Comparison of ENCODE assay signal across 8 cellular contexts in the genomic region with DNA sequence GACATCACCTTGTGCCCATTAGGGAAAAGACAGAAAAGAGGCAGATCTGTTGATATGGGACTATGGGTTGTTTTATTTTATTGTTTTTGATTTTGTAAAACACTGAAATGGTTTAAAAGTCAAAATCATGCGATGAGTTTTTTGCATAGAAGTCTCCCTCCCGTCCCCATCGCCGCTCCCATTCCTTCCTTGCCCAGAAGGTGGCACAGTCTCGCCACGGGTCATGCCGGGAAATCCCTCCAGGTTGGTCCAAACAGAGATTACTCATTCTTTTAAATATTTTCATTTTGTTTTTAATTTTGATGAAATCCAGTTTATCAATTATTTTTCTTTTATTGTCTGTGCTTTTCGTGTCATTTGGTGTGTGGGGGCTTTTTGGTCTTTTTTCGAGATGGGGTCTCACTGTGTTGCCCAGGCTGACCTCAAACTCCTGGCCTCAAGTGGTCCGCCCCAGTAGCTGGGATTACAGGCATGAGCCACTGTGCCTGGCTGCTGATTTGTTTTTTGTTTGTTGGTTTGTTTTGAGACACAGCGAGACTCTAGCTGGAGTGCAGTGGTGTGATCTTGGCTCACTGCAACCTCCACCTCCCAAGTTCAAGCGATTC. TPM values are rescaled to one million over a fixed set of nuclear protein-coding genes. Genes with fewer than 3 reads are reported as not detected.
A peak's percentile ranks its signal among the peaks of the same experiment; 100 is the strongest.
DNase-seq lines count a peak whose midpoint lies in the region; ATAC-seq and TF ChIP-seq lines count a peak whose summit lies in the region.

No MANE protein-coding gene starts in this region.

- H3K27me3 ChIP-seq in PC-9 (ENCODE audit: insufficient read depth, low read depth): no peaks in the 10 kb centered on the region

- H3K9me2 ChIP-seq in PC-9 (ENCODE audit: insufficient read depth): no peaks in the 10 kb centered on the region

- H3F3A ChIP-seq in PC-9 (ENCODE audit: insufficient read depth, low read depth): peaks cover 20% of the 10 kb centered on the region; the same call in 1 of the 2 replicates

- DNase-seq in AG20443 (ENCODE audit: low spot score): peak; percentile 88
- DNase-seq in PC-9: peak; percentile 63
- DNase-seq in dermis microvascular lymphatic vessel endothelial cell (ENCODE audit: low read depth in 2 of 2): peak; percentile 47 to 68
- DNase-seq in myocyte (ENCODE audit: low read depth): peak; percentile 56
- DNase-seq in T-helper 2 cell treated with Interferon-gamma antibody and Interleukin-4, amounts not matched to agents 5 μg/mL and 100 μg/mL, for 36 hours (ENCODE audit: low spot score): no peak
- DNase-seq in naive thymus-derived CD8-positive, alpha-beta T cell: no peak

- CTCF ChIA-PET in PC-9 (lab: Charles Lee): interaction anchor here (0.6 to 0.7 kb wide), 3 partner anchors 68 to 112 kb away, joined by 3 to 8 read pairs (median 5); no protein-coding TSS in a partner anchor

- ATAC-seq in HG03196 (IDR thresholded peaks at IDR 0.05; ENCODE audit: unreplicated experiment): no peak
- no peak for ATAC-seq in naive thymus-derived CD8-positive, alpha-beta T cell

- H3K4me2 ChIP-seq in PC-9: no peak overlapping the region

- H3K9me3 Mint-ChIP-seq in T-helper 2 cell treated with Interferon-gamma antibody and Interleukin-4, amounts not matched to agents 5 μg/mL and 100 μg/mL, for 36 hours: no peaks in the 10 kb centered on the region
- no peaks in the 10 kb centered on the region for H3K9me3 Mint-ChIP-seq in naive thymus-derived CD8-positive, alpha-beta T cell

- no peak overlapping the region for H3K4me3 ChIP-seq in PC-9

- peaks cover 12% of the 10 kb centered on the region for H3K36me3 Mint-ChIP-seq in T-helper 2 cell treated with Interferon-gamma antibody and Interleukin-4, amounts not matched to agents 5 μg/mL and 100 μg/mL, for 36 hours (ENCODE audit: low read depth)
- H3K36me3 Mint-ChIP-seq in naive thymus-derived CD8-positive, alpha-beta T cell: peaks cover 3 to 72% (median 15%) of the 10 kb centered on the region in 3 donors

- intact Hi-C loops in PC-9 (cut with micrococcal nuclease; ENCODE audit: unreplicated experiment): loop anchor here (1.0 kb wide), 2 partner anchors 37 to 61 kb away; a partner anchor contains a TSS

- no peaks in the 10 kb centered on the region for H4K20me1 ChIP-seq in PC-9 (ENCODE audit: insufficient read depth)

- H3K79me2 ChIP-seq in PC-9 (ENCODE audit: low read depth): no peaks in the 10 kb centered on the region

- peak; percentile 74 for TF ChIP-seq CTCF in GM12874 (IDR thresholded peaks at IDR 0.05; ENCODE audit: insufficient read depth, low read depth, low read length)
- TF ChIP-seq CTCF in PC-9 (conservative IDR thresholded peaks at IDR 0.05): peak; percentile 93

- no peaks in the 10 kb centered on the region for H3K36me3 ChIP-seq in PC-9 (ENCODE audit: low read depth)

- no peaks in the 10 kb centered on the region for H3K27me3 Mint-ChIP-seq in T-helper 2 cell treated with Interferon-gamma antibody and Interleukin-4, amounts not matched to agents 5 μg/mL and 100 μg/mL, for 36 hours (ENCODE audit: low read depth)
- H3K27me3 Mint-ChIP-seq in naive thymus-derived CD8-positive, alpha-beta T cell: no peaks in the 10 kb centered on the region

- H3K4me3 Mint-ChIP-seq in T-helper 2 cell treated with Interferon-gamma antibody and Interleukin-4, amounts not matched to agents 5 μg/mL and 100 μg/mL, for 36 hours: no peak overlapping the region
- no peak overlapping the region for H3K4me3 Mint-ChIP-seq in naive thymus-derived CD8-positive, alpha-beta T cell

- peaks cover 2% of the 10 kb centered on the region for H3K4me1 Mint-ChIP-seq in T-helper 2 cell treated with Interferon-gamma antibody and Interleukin-4, amounts not matched to agents 5 μg/mL and 100 μg/mL, for 36 hours (ENCODE audit: low read depth)
- H3K4me1 Mint-ChIP-seq in naive thymus-derived CD8-positive, alpha-beta T cell: peaks cover 5 to 17% (median 13%) of the 10 kb centered on the region in 4 donors

- H2AFZ ChIP-seq in PC-9: no peak overlapping the region

- no peaks in the 10 kb centered on the region for H3K9me3 ChIP-seq in PC-9 (ENCODE audit: insufficient read depth, low read depth)

- no TSS peak for BruUV-seq in PC-9 (replicated peaks; lab: Mats Ljungman, UMichigan)

- POLR2A ChIA-PET in PC-9 (lab: Charles Lee; ENCODE audit: unreplicated experiment): no interaction called here
- POLR2A ChIA-PET in naive thymus-derived CD8-positive, alpha-beta T cell (lab: Charles Lee): no interaction called here

- no peak overlapping the region for H3K27ac ChIP-seq in PC-9

- H3K27ac Mint-ChIP-seq in T-helper 2 cell treated with Interferon-gamma antibody and Interleukin-4, amounts not matched to agents 5 μg/mL and 100 μg/mL, for 36 hours: no peak overlapping the region
- peak overlapping the region in 2 of 10 donors; percentile 29 to 33 for H3K27ac Mint-ChIP-seq in naive thymus-derived CD8-positive, alpha-beta T cell

- H3K4me1 ChIP-seq in PC-9 (replicated peaks; ENCODE audit: insufficient read depth): peaks cover 10% of the 10 kb centered on the region; the same call in 1 of the 2 replicates

RNA-seq across cellular contexts. Expression of a gene that starts 9.2 kb away (rescaled TPM):
- total RNA-seq in PC-9 (2021): 42.0 and 53.6 TPM in 2 replicates
- 19.4 and 20.6 TPM in 2 replicates for total RNA-seq in dermis microvascular lymphatic vessel endothelial cell
- 32.1 and 47.9 TPM in 2 replicates for total RNA-seq in myocyte
- 30.6 TPM for polyA plus RNA-seq in myocyte (2012)
- total RNA-seq in naive thymus-derived CD8-positive, alpha-beta T cell: 10 to 100 TPM; 55.9 to 61.0 TPM
- 10 to 100 TPM in 1 of 3 donors, 1 to 10 TPM in 2; 9.3 to 11.9 (median 9.7) TPM for polyA plus RNA-seq in naive thymus-derived CD8-positive, alpha-beta T cell

RNA-seq across cellular contexts. Expression of a gene that starts 26.8 kb away (rescaled TPM):
- total RNA-seq in PC-9 (2021) (291 and 323 TPM in 2 replicates), dermis microvascular lymphatic vessel endothelial cell (113 and 130 TPM in 2 replicates), myocyte (290 and 353 TPM in 2 replicates)
- polyA plus RNA-seq in myocyte (2012): 213 TPM
- total RNA-seq in naive thymus-derived CD8-positive, alpha-beta T cell: 10 to 100 TPM; 82.1 to 84.0 TPM
- polyA plus RNA-seq in naive thymus-derived CD8-positive, alpha-beta T cell: 100 to 1,000 TPM; 162 to 198 (median 181) TPM

RNA-seq across cellular contexts. Expression of a gene that starts 36.3 kb away (rescaled TPM):
- total RNA-seq in PC-9 (2021) (15.1 and 17.2 TPM in 2 replicates), dermis microvascular lymphatic vessel endothelial cell (74.8 and 238 TPM in 2 replicates), myocyte (104 and 116 TPM in 2 replicates)
- polyA plus RNA-seq in myocyte (2012): 143 TPM
- total RNA-seq in naive thymus-derived CD8-positive, alpha-beta T cell: not detected
- polyA plus RNA-seq in naive thymus-derived CD8-positive, alpha-beta T cell: not detected

RNA-seq across cellular contexts. Expression of a gene that starts 47.8 kb away (rescaled TPM):
- not detected in 2 replicates for total RNA-seq in PC-9 (2021)
- total RNA-seq in dermis microvascular lymphatic vessel endothelial cell: not detected in 2 replicates
- total RNA-seq in myocyte: not detected in 2 replicates
- polyA plus RNA-seq in myocyte (2012): not detected
- total RNA-seq in naive thymus-derived CD8-positive, alpha-beta T cell: under 1 TPM; 0.16 to 0.39 TPM
- polyA plus RNA-seq in naive thymus-derived CD8-positive, alpha-beta T cell: under 1 TPM in 2 of 3 donors, not detected in 1; 0.13 to 0.26 TPM

Comparison
In these comparisons a context has a peak if more than half of its experiments do, and no peak if none do; other contexts are left out.
1. DNase-seq: peak in AG20443 (single experiment), PC-9 (2 of 2), dermis microvascular lymphatic vessel endothelial cell (2 of 2) and myocyte (single experiment); none in T-helper 2 cell treated with Interferon-gamma antibody and Interleukin-4, amounts not matched to agents 5 μg/mL and 100 μg/mL, for 36 hours (single experiment) and naive thymus-derived CD8-positive, alpha-beta T cell (0 of 10).
2. RNA of a gene that starts 36.3 kb away (total RNA-seq): 104 to 116 TPM in myocyte, 74.8 to 238 TPM in dermis microvascular lymphatic vessel endothelial cell and 15.1 to 17.2 TPM in PC-9; not detected in naive thymus-derived CD8-positive, alpha-beta T cell; every median in the first group is over 10 times any median in the second.